8 cellular contexts compared by ENCODE assay signal in the genomic region with DNA sequence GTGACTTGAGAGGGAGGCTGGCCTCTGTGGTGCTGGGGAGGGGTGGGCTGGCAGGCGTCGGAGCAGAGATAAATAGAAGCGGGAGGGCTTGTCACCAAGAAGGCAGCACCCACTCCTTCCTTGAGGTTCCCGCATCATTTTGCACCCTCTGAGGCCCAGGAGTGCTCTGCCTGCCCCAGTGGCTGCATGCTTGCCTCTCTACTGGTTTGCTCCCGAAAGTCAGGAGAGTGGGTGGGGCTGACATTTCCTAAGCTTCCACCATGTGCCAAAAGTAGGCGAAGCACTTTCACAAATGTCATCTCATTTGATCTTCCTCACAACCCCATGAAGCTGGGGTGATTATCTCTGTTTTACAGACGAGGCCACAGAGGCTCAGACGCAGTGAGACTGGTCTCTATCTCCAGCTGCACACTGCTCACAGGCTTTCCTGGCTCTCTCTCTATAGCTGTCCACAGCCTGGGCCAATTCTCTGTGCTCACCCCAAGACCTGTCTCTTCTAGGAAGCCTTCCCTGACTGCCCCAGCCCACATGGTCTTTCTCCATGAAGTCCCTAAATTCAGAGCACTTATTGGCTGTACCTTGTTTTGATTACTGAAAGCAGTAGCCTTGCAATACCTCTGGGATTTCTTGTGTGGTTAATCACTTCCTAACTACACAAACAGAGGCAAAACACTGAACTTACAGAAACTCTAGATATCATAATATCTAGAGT.
A peak's percentile ranks its signal among the peaks of the same experiment; 100 is the strongest.
DNase-seq lines count a peak whose midpoint lies in the region; ATAC-seq and TF ChIP-seq lines count a peak whose summit lies in the region.

No MANE protein-coding gene starts in this region.

- in situ Hi-C loops in astrocyte of the spinal cord (cut with HindIII; ENCODE audit: low sequenced_read_pairs), result no loop called here

- TF ChIP-seq CTCF in astrocyte of the spinal cord (IDR thresholded peaks at IDR 0.05; ENCODE audit: low read depth, low read length), result no peak

- ATAC-seq in HG03558 (IDR thresholded peaks at IDR 0.05; ENCODE audit: extremely low read depth, unreplicated experiment) (peak; percentile 61), SK-N-SH treated with all-trans-retinoic acid at 6 μM for 48 hours (no peak)

- DNase-seq in activated T-cell treated with anti-CD3 and anti-CD28 coated beads for 24 hours (ENCODE audit: low read depth), result peak; percentile 29
- DNase-seq in activated T-cell treated with anti-CD3 and anti-CD28 coated beads for 4 hours, result no peak
- DNase-seq in astrocyte of the spinal cord (ENCODE audit: low read depth, low spot score), result peak; percentile 14
- peak; percentile 35 for DNase-seq in stimulated activated CD4-positive, alpha-beta T cell treated with anti-CD3 and anti-CD28 coated beads, Interleukin-4, amount 100 ng/mL, for 1 hour
- DNase-seq in NOMO-1 (lab: John Stamatoyannopoulos, UW; ENCODE audit: unreplicated experiment in 2 of 2), result no peak
- no peak for DNase-seq in NCI-H2171 treated with DMSO at 0.1 percent for 48 hours (lab: John Stamatoyannopoulos, UW)

- H3K4me3 ChIP-seq in astrocyte of the spinal cord (ENCODE audit: low read depth, low read length), result no peak overlapping the region

TF ChIP-seq in SK-N-SH treated with all-trans-retinoic acid at 6 μM for 48 hours, 23 proteins besides CTCF, POLR2A, EP300 and RAD21:
- TF ChIP-seq ESRRG (CRISPR knock-in tag; IDR thresholded peaks at IDR 0.05) (no peak), CSDC2 (CRISPR knock-in tag; IDR thresholded peaks at IDR 0.05) (no peak), BACH2 (CRISPR knock-in tag; IDR thresholded peaks at IDR 0.05; ENCODE audit: borderline replicate concordance) (no peak), PPARA (CRISPR knock-in tag; IDR thresholded peaks at IDR 0.05; ENCODE audit: borderline replicate concordance) (no peak), ZNF565 (CRISPR knock-in tag; conservative IDR thresholded peaks at IDR 0.05; ENCODE audit: low read depth) (no peak), ZFP30 (CRISPR knock-in tag; IDR thresholded peaks at IDR 0.05) (no peak), PATZ1 (CRISPR knock-in tag; IDR thresholded peaks at IDR 0.05; ENCODE audit: borderline replicate concordance) (no peak), SNAI2 (CRISPR knock-in tag; IDR thresholded peaks at IDR 0.05) (no peak), ZFP3 (CRISPR knock-in tag; IDR thresholded peaks at IDR 0.05) (no peak), ARNTL (CRISPR knock-in tag; IDR thresholded peaks at IDR 0.05; ENCODE audit: borderline replicate concordance, low read depth) (no peak), GLIS3 (CRISPR knock-in tag; IDR thresholded peaks at IDR 0.05) (no peak), TCF4 (CRISPR knock-in tag; IDR thresholded peaks at IDR 0.05; ENCODE audit: borderline replicate concordance) (no peak), ISL1 (CRISPR knock-in tag; IDR thresholded peaks at IDR 0.05) (no peak), TOX (CRISPR knock-in tag; IDR thresholded peaks at IDR 0.05; ENCODE audit: borderline replicate concordance) (no peak), ZNF70 (CRISPR knock-in tag; IDR thresholded peaks at IDR 0.05) (no peak), ZNF8 (CRISPR knock-in tag; IDR thresholded peaks at IDR 0.05) (no peak)
- TF ChIP-seq, protein P1, sequence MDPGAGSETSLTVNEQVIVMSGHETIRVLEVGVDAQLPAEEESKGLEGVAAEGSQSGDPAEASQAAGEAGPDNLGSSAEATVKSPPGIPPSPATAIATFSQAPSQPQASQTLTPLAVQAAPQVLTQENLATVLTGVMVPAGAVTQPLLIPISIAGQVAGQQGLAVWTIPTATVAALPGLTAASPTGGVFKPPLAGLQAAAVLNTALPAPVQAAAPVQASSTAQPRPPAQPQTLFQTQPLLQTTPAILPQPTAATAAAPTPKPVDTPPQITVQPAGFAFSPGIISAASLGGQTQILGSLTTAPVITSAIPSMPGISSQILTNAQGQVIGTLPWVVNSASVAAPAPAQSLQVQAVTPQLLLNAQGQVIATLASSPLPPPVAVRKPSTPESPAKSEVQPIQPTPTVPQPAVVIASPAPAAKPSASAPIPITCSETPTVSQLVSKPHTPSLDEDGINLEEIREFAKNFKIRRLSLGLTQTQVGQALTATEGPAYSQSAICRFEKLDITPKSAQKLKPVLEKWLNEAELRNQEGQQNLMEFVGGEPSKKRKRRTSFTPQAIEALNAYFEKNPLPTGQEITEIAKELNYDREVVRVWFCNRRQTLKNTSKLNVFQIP (CRISPR knock-in tag; IDR thresholded peaks at IDR 0.05; ENCODE audit: borderline replicate concordance, low read depth), result no peak
- TF ChIP-seq, protein P2, sequence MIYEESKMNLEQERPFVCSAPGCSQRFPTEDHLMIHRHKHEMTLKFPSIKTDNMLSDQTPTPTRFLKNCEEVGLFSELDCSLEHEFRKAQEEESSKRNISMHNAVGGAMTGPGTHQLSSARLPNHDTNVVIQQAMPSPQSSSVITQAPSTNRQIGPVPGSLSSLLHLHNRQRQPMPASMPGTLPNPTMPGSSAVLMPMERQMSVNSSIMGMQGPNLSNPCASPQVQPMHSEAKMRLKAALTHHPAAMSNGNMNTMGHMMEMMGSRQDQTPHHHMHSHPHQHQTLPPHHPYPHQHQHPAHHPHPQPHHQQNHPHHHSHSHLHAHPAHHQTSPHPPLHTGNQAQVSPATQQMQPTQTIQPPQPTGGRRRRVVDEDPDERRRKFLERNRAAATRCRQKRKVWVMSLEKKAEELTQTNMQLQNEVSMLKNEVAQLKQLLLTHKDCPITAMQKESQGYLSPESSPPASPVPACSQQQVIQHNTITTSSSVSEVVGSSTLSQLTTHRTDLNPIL (CRISPR knock-in tag; IDR thresholded peaks at IDR 0.05; ENCODE audit: low read depth), result no peak
- TF ChIP-seq, protein P3, sequence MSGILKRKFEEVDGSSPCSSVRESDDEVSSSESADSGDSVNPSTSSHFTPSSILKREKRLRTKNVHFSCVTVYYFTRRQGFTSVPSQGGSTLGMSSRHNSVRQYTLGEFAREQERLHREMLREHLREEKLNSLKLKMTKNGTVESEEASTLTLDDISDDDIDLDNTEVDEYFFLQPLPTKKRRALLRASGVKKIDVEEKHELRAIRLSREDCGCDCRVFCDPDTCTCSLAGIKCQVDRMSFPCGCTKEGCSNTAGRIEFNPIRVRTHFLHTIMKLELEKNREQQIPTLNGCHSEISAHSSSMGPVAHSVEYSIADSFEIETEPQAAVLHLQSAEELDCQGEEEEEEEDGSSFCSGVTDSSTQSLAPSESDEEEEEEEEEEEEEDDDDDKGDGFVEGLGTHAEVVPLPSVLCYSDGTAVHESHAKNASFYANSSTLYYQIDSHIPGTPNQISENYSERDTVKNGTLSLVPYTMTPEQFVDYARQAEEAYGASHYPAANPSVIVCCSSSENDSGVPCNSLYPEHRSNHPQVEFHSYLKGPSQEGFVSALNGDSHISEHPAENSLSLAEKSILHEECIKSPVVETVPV (CRISPR knock-in tag; IDR thresholded peaks at IDR 0.05), result no peak

Comparison
In these comparisons a context has a peak if more than half of its experiments do, and no peak if none do; other contexts are left out.
1. DNase-seq: peak in activated T-cell treated with anti-CD3 and anti-CD28 coated beads for 24 hours (single experiment), astrocyte of the spinal cord (single experiment) and stimulated activated CD4-positive, alpha-beta T cell treated with anti-CD3 and anti-CD28 coated beads, Interleukin-4, amount 100 ng/mL, for 1 hour (single experiment); none in activated T-cell treated with anti-CD3 and anti-CD28 coated beads for 4 hours (single experiment), NOMO-1 (0 of 2) and NCI-H2171 treated with DMSO at 0.1 percent for 48 hours (single experiment).